ENCODE assay signal across 23 cellular contexts in genomic region chr11:27997344-27997743, GRCh38.
"Had no signal": no experiment of that assay in that cellular context is flagged by ENCODE, and none has a peak within 500 bp of the region (broad histone marks: within the 10 kb centered on the region; RNA-seq: fewer than 3 reads in every experiment).

No MANE protein-coding gene starts in this region.

- DNase-seq: activated CD4-positive, alpha-beta memory T cell treated with anti-CD3 and anti-CD28 coated beads, Interleukin-2, amount 10 ng/mL, durations not matched to agents 7 days and 5 days; activated CD4-positive, alpha-beta T cell treated with anti-CD3 and anti-CD28 coated beads, Interleukin-2, amount 50 U/mL, for 1 hour; activated CD4-positive, CD25-positive, alpha-beta regulatory T cell; activated gamma-delta T cell; activated naive CD4-positive, alpha-beta T cell treated with anti-CD3 and anti-CD28 coated beads for 36 hours; activated T-cell treated with anti-CD3 and anti-CD28 coated beads for 4 hours; activated T-cell treated with anti-CD3 and anti-CD28 coated beads, Interleukin-2, amount 50 U/mL, for 48 hours; cerebellar nuclear complex; KG1; NCI-H1048; NCI-H1930; NCI-H2171; NCI-H2227 treated with DMSO at 0.1 percent for 48 hours; NCI-H510A; NCI-H526 treated with DMSO at 0.1 percent for 48 hours; NCI-H82; SIG-M5; T-cell; T-helper 2 cell; T1000 had no signal

- H3K4me3 ChIP-seq: SK-N-MC had no signal

- H3K27ac ChIP-seq: SK-N-MC, VCaP had no signal

- ATAC-seq: activated T-helper 17 cell treated with anti-CD3 and anti-CD28 coated beads, Interleukin-2, amount 50 U/mL, for 72 hours; T-cell had no signal
